Comparison of ENCODE assay signal across 8 cellular contexts in genomic region chr11:75328426-75329277, GRCh38. TPM values are rescaled to one million over a fixed set of nuclear protein-coding genes. Genes with fewer than 3 reads are reported as not detected.
A peak's percentile ranks its signal among the peaks of the same experiment; 100 is the strongest.
DNase-seq lines count a peak whose midpoint lies in the region; ATAC-seq and TF ChIP-seq lines count a peak whose summit lies in the region.

No MANE protein-coding gene starts in this region.

- no CpG with 5 or more reads among the region's 9 CpGs for WGBS in neuronal stem cell (ENCODE audit: extremely low coverage in 2 of 2, insufficient read length in 2 of 2, insufficient replicate concordance in 1 of 2), 2 donors

- H3K18ac ChIP-seq in neuronal stem cell (ENCODE audit: low read length) = no peak overlapping the region

- H3K4me3 ChIP-seq in GM06990 (replicated peaks; ENCODE audit: low read depth, low read length) = no peak overlapping the region
- H3K4me3 ChIP-seq in PC-9 = no peak overlapping the region
- no peak overlapping the region for H3K4me3 ChIP-seq in neuronal stem cell (ENCODE audit: low read length in 2 of 2)

- POLR2A ChIA-PET in PC-9 (lab: Charles Lee; ENCODE audit: unreplicated experiment) = interaction anchor here (0.9 kb wide), 1 partner anchor 44 kb away, joined by 3 read pairs; no protein-coding TSS in a partner anchor

- H4K91ac ChIP-seq in neuronal stem cell (ENCODE audit: low read depth, low read length, poor library complexity) = no peak overlapping the region

- H2BK120ac ChIP-seq in neuronal stem cell (ENCODE audit: low read depth, low read length) = no peak overlapping the region

- H4K20me1 ChIP-seq in PC-9 (ENCODE audit: insufficient read depth) = no peaks in the 10 kb centered on the region

- H3K4me1 ChIP-seq in PC-9 (replicated peaks; ENCODE audit: insufficient read depth) (peaks cover 31% of the 10 kb centered on the region), neuronal stem cell (ENCODE audit: control insufficient read depth in 2 of 2, insufficient read depth in 1 of 2, low read depth in 1 of 2, low read length in 2 of 2) (peaks cover 5 to 9% of the 10 kb centered on the region in 2 donors)

- intact Hi-C loops in PC-9 (cut with micrococcal nuclease; ENCODE audit: unreplicated experiment) = loop anchor here (1.0 to 5.0 kb wide), 4 partner anchors 48 to 206 kb away; no protein-coding TSS in a partner anchor

- H3K79me2 ChIP-seq in PC-9 (ENCODE audit: low read depth) = peaks cover 9% of the 10 kb centered on the region; the same call in 1 of the 2 replicates

- H3K27ac ChIP-seq in PC-9 (0 out of 2 replicates have a peak overlapping the region, but pooled peaks have one; percentile 20), neuronal stem cell (replicated peaks; ENCODE audit: low read length) (no peak overlapping the region)

- H2BK15ac ChIP-seq in neuronal stem cell (ENCODE audit: low read length) = no peak overlapping the region

- BruUV-seq in PC-9 (replicated peaks; lab: Mats Ljungman, UMichigan) = no TSS peak

- ATAC-seq in GM19023 (IDR thresholded peaks at IDR 0.05; ENCODE audit: unreplicated experiment) = no peak
- ATAC-seq in HG02588 (IDR thresholded peaks at IDR 0.05; ENCODE audit: unreplicated experiment) = no peak

- no peak overlapping the region for H2BK12ac ChIP-seq in neuronal stem cell (ENCODE audit: low read length)

- CTCF ChIA-PET in PC-9 (lab: Charles Lee) = interaction anchor here (0.6 to 1.0 kb wide), 5 partner anchors 16 to 540 kb away, joined by 3 to 15 read pairs (median 5); no protein-coding TSS in a partner anchor

- H3F3A ChIP-seq in PC-9 (ENCODE audit: insufficient read depth, low read depth) = peaks cover 23% of the 10 kb centered on the region

- H3K36me3 ChIP-seq in GM06990 (ENCODE audit: control insufficient read depth, insufficient read depth, low read length) = no peaks in the 10 kb centered on the region
- no peaks in the 10 kb centered on the region for H3K36me3 ChIP-seq in PC-9 (ENCODE audit: low read depth)
- H3K36me3 ChIP-seq in neuronal stem cell (replicated peaks in 1 of 2; ENCODE audit: control insufficient read depth in 2 of 2, insufficient read depth in 2 of 2, low read length in 2 of 2) = no peaks in the 10 kb centered on the region

- H4K8ac ChIP-seq in neuronal stem cell (ENCODE audit: low read depth, low read length) = no peak overlapping the region

- no peak overlapping the region for H3K23ac ChIP-seq in neuronal stem cell (ENCODE audit: low read depth, low read length, poor library complexity)

- H3K79me1 ChIP-seq in neuronal stem cell (ENCODE audit: low read depth, low read length) = peaks cover under 1% of the 10 kb centered on the region

- H3K27me3 ChIP-seq in GM06990 (replicated peaks; ENCODE audit: control insufficient read depth, insufficient read depth, low read length) (no peaks in the 10 kb centered on the region), PC-9 (ENCODE audit: insufficient read depth, low read depth) (no peaks in the 10 kb centered on the region), neuronal stem cell (ENCODE audit: control insufficient read depth in 3 of 3, insufficient read depth in 3 of 3, low read depth in 1 of 3, low read length in 3 of 3) (no peaks in the 10 kb centered on the region)

- no peak overlapping the region for H3K9ac ChIP-seq in neuronal stem cell (ENCODE audit: low read depth, low read length, poor library complexity)

- H3K4me2 ChIP-seq in PC-9 (peak overlapping the region; percentile 27; the same call in 1 of the 2 replicates), neuronal stem cell (ENCODE audit: insufficient read depth, low read length, poor library complexity, severe bottlenecking) (no peak overlapping the region)

- H3K14ac ChIP-seq in neuronal stem cell (ENCODE audit: low read length) = no peak overlapping the region

- TF ChIP-seq CTCF in GM06990 (IDR thresholded peaks at IDR 0.05; ENCODE audit: insufficient read depth, low read length, poor library complexity, severe bottlenecking) (peak; percentile 51), PC-9 (conservative IDR thresholded peaks at IDR 0.05) (peak; percentile 85)

- H2BK5ac ChIP-seq in neuronal stem cell (ENCODE audit: low read length) = no peak overlapping the region

- H3K9me3 ChIP-seq in PC-9 (ENCODE audit: insufficient read depth, low read depth) (no peaks in the 10 kb centered on the region), neuronal stem cell (replicated peaks in 1 of 2; ENCODE audit: control insufficient read depth in 2 of 2, insufficient read depth in 1 of 2, low read depth in 1 of 2, low read length in 2 of 2) (no peaks in the 10 kb centered on the region)

- no peaks in the 10 kb centered on the region for H3K9me2 ChIP-seq in PC-9 (ENCODE audit: insufficient read depth)

- no peak for DNase-seq in GM06990 (ENCODE audit: extremely low read depth, insufficient read length)
- peak; percentile 59 for DNase-seq in HuH-7.5 (ENCODE audit: low spot score)
- peak; percentile 83 to 92 for DNase-seq in PC-9
- peak; percentile 49 for DNase-seq in activated naive CD4-positive, alpha-beta T cell treated with Interleukin-2 at 50 U/mL for 16 hours
- peak; percentile 58 for DNase-seq in fibroblast of the conjunctiva (ENCODE audit: low read depth)
- DNase-seq in neuronal stem cell (ENCODE audit: low spot score) = peak; percentile 48

- H3K4ac ChIP-seq in neuronal stem cell (ENCODE audit: low read length) = no peak overlapping the region

- peak overlapping the region; percentile 2 for H2AK5ac ChIP-seq in neuronal stem cell (ENCODE audit: low read depth, low read length)

- H2AFZ ChIP-seq in PC-9 (no peak overlapping the region), neuronal stem cell (ENCODE audit: low read length) (peak overlapping the region; percentile 7)

RNA-seq across cellular contexts. Expression of gene ARRB1, which starts 22.8 kb away (rescaled TPM):
- 31.8 and 43.6 TPM in 2 replicates for total RNA-seq in PC-9 (2021)
- polyA plus RNA-seq in neuronal stem cell (2013, experiment 1 of 2) = 6.6 TPM
- polyA plus RNA-seq in neuronal stem cell (2013, experiment 2 of 2) = 6.3 TPM
